Comparison of ENCODE assay signal across 36 cellular contexts in the genomic region with DNA sequence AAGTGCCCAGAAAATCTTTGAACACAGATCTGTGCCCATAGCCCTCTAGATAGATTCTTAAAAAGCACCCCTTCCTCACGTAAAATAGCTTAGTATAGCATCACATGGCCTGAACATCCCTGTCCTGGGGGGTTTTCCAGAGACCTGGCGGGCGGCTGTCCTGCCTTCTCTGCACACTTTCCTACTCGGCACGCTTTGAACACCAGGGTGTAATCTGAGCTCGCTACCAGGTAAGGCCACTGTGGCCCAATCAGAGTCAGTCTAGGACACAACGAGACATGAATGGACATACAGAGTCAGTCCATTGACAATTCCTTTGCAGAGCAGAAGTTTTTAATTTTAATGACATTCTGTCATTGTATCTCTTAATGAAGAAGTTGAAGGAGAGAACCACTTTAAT. TPM values are rescaled to one million over a fixed set of nuclear protein-coding genes. Genes with fewer than 3 reads are reported as not detected.
"Had no signal": no experiment of that assay in that cellular context is flagged by ENCODE, and none has a peak within 500 bp of the region (broad histone marks: within the 10 kb centered on the region; RNA-seq: fewer than 3 reads in every experiment).

No MANE protein-coding gene starts in this region.

- H3K4me2 ChIP-seq: neural progenitor cell, smooth muscle cell had no signal

- H3K9me3 Mint-ChIP-seq: type B pancreatic cell had no signal

- H3K27me3 ChIP-seq: ovary, right atrium auricular region, right lobe of liver, uterus had no signal

- ATAC-seq: left colon; left lung; lower lobe of right lung; right lobe of liver; stimulated activated memory B cell treated with anti-CD40 and anti-IgM and Interleukin-4, amounts not matched to agents 10 μg/mL and 1 μg/mL and 100 μg/mL, for 72 hours had no signal

- H3K4me1 ChIP-seq: left lung, lower lobe of right lung, neural progenitor cell, right atrium auricular region, right lobe of liver, tibial nerve, uterus had no signal

- H3K36me3 ChIP-seq: left lung, lower lobe of right lung, neural progenitor cell, neutrophil, ovary, right atrium auricular region, right lobe of liver, tibial nerve, uterus had no signal

- H2AFZ ChIP-seq: neural progenitor cell had no signal

- H3K9ac ChIP-seq: neural progenitor cell had no signal

- H3K27ac ChIP-seq: left lung, lower lobe of right lung, neural progenitor cell, neutrophil, ovary, right atrium auricular region, right lobe of liver, tibial nerve, uterus had no signal

- DNase-seq: kidney; left colon; left lung; lower lobe of right lung; mesendoderm; naive B cell; natural killer cell; nephron progenitor cell; occipital lobe; ovary; right lobe of liver; stimulated activated CD4-positive, alpha-beta T cell treated with anti-CD3 and anti-CD28 coated beads, Interleukin-1b, Interleukin-23, amount 100 ng/mL, for 48 hours; stimulated activated CD4-positive, alpha-beta T cell treated with anti-CD3 and anti-CD28 coated beads, Interleukin-2, amount 100 ng/mL, for 48 hours; stimulated activated CD4-positive, alpha-beta T cell treated with anti-CD3 and anti-CD28 coated beads, Interleukin-4, amount 100 ng/mL, for 4 hours; stimulated activated CD8-positive, alpha-beta memory T cell treated with anti-CD3 and anti-CD28 coated beads, Interleukin-4, amount 100 ng/mL, for 48 hours; stimulated activated naive CD4-positive, alpha-beta T cell treated with Interleukin-2 at 50 U/mL for 16 hours; stimulated activated naive CD8-positive, alpha-beta T cell treated with anti-CD3 and anti-CD28 coated beads, Interleukin-15, amount 100 ng/mL, for 72 hours; substantia nigra; uterus had no signal

- H3K9me3 ChIP-seq: lower lobe of right lung, neutrophil, right lobe of liver, uterus had no signal

- H3K4me3 Mint-ChIP-seq: immature natural killer cell; mesothelial cell of epicardium; natural killer cell; nephron progenitor cell; neural progenitor cell; stimulated activated memory B cell treated with anti-CD40 and anti-IgM and Interleukin-4, amounts not matched to agents 10 μg/mL and 1 μg/mL and 100 μg/mL, for 72 hours; stimulated activated naive CD8-positive, alpha-beta T cell treated with anti-CD3 and anti-CD28 coated beads, Interleukin-15, amount 100 ng/mL, for 72 hours; type B pancreatic cell had no signal

- H3K27ac Mint-ChIP-seq: mesothelial cell of epicardium; naive B cell; natural killer cell; nephron progenitor cell; neural progenitor cell; progenitor cell of endocrine pancreas; stimulated activated memory B cell treated with anti-CD40 and anti-IgM and Interleukin-4, amounts not matched to agents 10 μg/mL and 1 μg/mL and 100 μg/mL, for 72 hours; stimulated activated naive CD8-positive, alpha-beta T cell treated with anti-CD3 and anti-CD28 coated beads, Interleukin-15, amount 100 ng/mL, for 72 hours; type B pancreatic cell had no signal

- H3K4me3 ChIP-seq: left lung, lower lobe of right lung, neural progenitor cell, ovary, right atrium auricular region, right lobe of liver, smooth muscle cell, tibial nerve, uterus had no signal

- H3K36me3 Mint-ChIP-seq: immature natural killer cell; mesothelial cell of epicardium; neural progenitor cell; stimulated activated memory B cell treated with anti-CD40 and anti-IgM and Interleukin-4, amounts not matched to agents 10 μg/mL and 1 μg/mL and 100 μg/mL, for 72 hours; type B pancreatic cell had no signal

- H3K4me1 Mint-ChIP-seq: mesothelial cell of epicardium; naive B cell; nephron progenitor cell; neural progenitor cell; stimulated activated memory B cell treated with anti-CD40 and anti-IgM and Interleukin-4, amounts not matched to agents 10 μg/mL and 1 μg/mL and 100 μg/mL, for 72 hours had no signal

RNA-seq across cellular contexts. Expression of a gene that starts 8.1 kb away (rescaled TPM):
- total RNA-seq: kidney, left colon, left lung, lower lobe of right lung, mesothelial cell of epicardium, mononuclear cell, natural killer cell, occipital lobe, ovary, pulmonary artery endothelial cell, renal cortical epithelial cell, right atrium auricular region, skeletal muscle tissue, smooth muscle cell, temporal lobe, tibial nerve, ureter, uterus had no signal
- polyA plus RNA-seq: immature natural killer cell, ovary, smooth muscle cell had no signal

RNA-seq across cellular contexts. Expression of a gene that starts 17.9 kb away (rescaled TPM):
- total RNA-seq: kidney, left colon, liver, mesothelial cell of epicardium, occipital lobe, ovary, progenitor cell of endocrine pancreas, pulmonary artery endothelial cell, renal cortical epithelial cell, right atrium auricular region, right lobe of liver, skeletal muscle tissue, smooth muscle cell, temporal lobe, tibial nerve, ureter, uterus had no signal
- polyA plus RNA-seq: immature natural killer cell, liver, ovary, smooth muscle cell had no signal
